In genomic region chr3:105770410-105770809, GRCh38 we compare ENCODE assay signal across 21 cellular contexts.
"Had no signal": no experiment of that assay in that cellular context is flagged by ENCODE, and none has a peak within 500 bp of the region (broad histone marks: within the 10 kb centered on the region; RNA-seq: fewer than 3 reads in every experiment).

No MANE protein-coding gene starts in this region.

- H3K27me3 ChIP-seq: breast epithelium, right lobe of liver, testis, upper lobe of right lung had no signal

- H3K27ac Mint-ChIP-seq: memory B cell had no signal

- H3K9me3 Mint-ChIP-seq: memory B cell had no signal

- H3K27me3 Mint-ChIP-seq: activated naive CD4-positive, alpha-beta T cell treated with anti-CD3 and anti-CD28 coated beads, Interleukin-2, amount 50 U/mL, for 24 hours; memory B cell had no signal

- H3K9me3 ChIP-seq: breast epithelium, right lobe of liver, testis, upper lobe of right lung had no signal

- H3K4me3 ChIP-seq: breast epithelium, coronary artery, right lobe of liver, testis, upper lobe of right lung had no signal

- ATAC-seq: right lobe of liver, upper lobe of right lung had no signal

- H3K27ac ChIP-seq: breast epithelium, coronary artery, epithelial cell of prostate, parathyroid adenoma, right lobe of liver, testis, upper lobe of right lung had no signal

- H3K36me3 ChIP-seq: breast epithelium, right lobe of liver, upper lobe of right lung had no signal

- H3K4me3 Mint-ChIP-seq: activated naive CD4-positive, alpha-beta T cell treated with anti-CD3 and anti-CD28 coated beads, Interleukin-2, amount 50 U/mL, for 24 hours; memory B cell had no signal

- DNase-seq: activated CD4-positive, alpha-beta T cell treated with anti-CD3 and anti-CD28 coated beads for 4 hours; activated CD4-positive, alpha-beta T cell treated with anti-CD3 and anti-CD28 coated beads, Interleukin-2, amount 50 U/mL, for 48 hours; activated CD4-positive, CD25-positive, alpha-beta regulatory T cell; activated gamma-delta T cell treated with Interleukin-2 at 50 U/mL for 16 hours; activated T-cell treated with anti-CD3 and anti-CD28 coated beads for 4 hours; amniotic stem cell; cerebellar nuclear complex; nucleus accumbens; right lobe of liver; small intestine; stimulated activated CD4-positive, alpha-beta T cell treated with anti-CD3 and anti-CD28 coated beads, Interleukin-2, amount 100 ng/mL, for 24 hours; stimulated activated naive CD4-positive, alpha-beta T cell; T1000; testis; upper lobe of right lung had no signal

- H3K4me1 ChIP-seq: breast epithelium, parathyroid adenoma, right lobe of liver, testis had no signal
